In genomic region chr6:142530566-142530965, GRCh38 we compare ENCODE assay signal across 27 cellular contexts.
"Had no signal": no experiment of that assay in that cellular context is flagged by ENCODE, and none has a peak within 500 bp of the region (broad histone marks: within the 10 kb centered on the region; RNA-seq: fewer than 3 reads in every experiment).

No MANE protein-coding gene starts in this region.

- H3K36me3 Mint-ChIP-seq: stimulated activated effector memory CD8-positive, alpha-beta T cell treated with anti-CD3 and anti-CD28 coated beads, Interleukin-12 subunit alpha, Interleukin-12 subunit beta, amount 100 ng/mL, for 72 hours; type B pancreatic cell had no signal

- ATAC-seq: activated naive CD8-positive, alpha-beta T cell treated with anti-CD3 and anti-CD28 coated beads, Interleukin-2, amount 50 U/mL, for 24 hours; heart left ventricle; left cardiac atrium; left ventricle myocardium superior; sciatic nerve; stimulated activated effector memory CD8-positive, alpha-beta T cell treated with anti-CD3 and anti-CD28 coated beads, Interleukin-12 subunit alpha, Interleukin-12 subunit beta, amount 100 ng/mL, for 72 hours had no signal

- DNase-seq: activated CD4-positive, alpha-beta memory T cell treated with anti-CD3 and anti-CD28 coated beads, Interleukin-2, amount 10 ng/mL, durations not matched to agents 7 days and 5 days; activated CD4-positive, alpha-beta T cell treated with anti-CD3 and anti-CD28 coated beads, Interleukin-2, amount 10 ng/mL, durations not matched to agents 24 days and 14 days; activated CD4-positive, CD25-positive, alpha-beta regulatory T cell treated with anti-CD3 and anti-CD28 coated beads, Interleukin-2, amount 50 U/mL, for 72 hours; activated CD8-positive, alpha-beta memory T cell treated with anti-CD3 and anti-CD28 coated beads, Interleukin-2, amount 50 U/mL, for 48 hours; activated gamma-delta T cell; activated naive CD8-positive, alpha-beta T cell treated with anti-CD3 and anti-CD28 coated beads, Interleukin-2, amount 50 U/mL, for 24 hours; activated T-cell treated with anti-CD3 and anti-CD28 coated beads, Interleukin-2, amount 50 U/mL, for 24 hours; colonic mucosa; effector CD8-positive, alpha-beta T cell; erythroblast; foreskin fibroblast; heart left ventricle; left cardiac atrium; left ventricle myocardium superior; nephron progenitor cell; stimulated activated CD4-positive, alpha-beta T cell treated with anti-CD3 and anti-CD28 coated beads, Interleukin-4, amount 100 ng/mL, for 24 hours; T1000 had no signal

- H3K4me1 ChIP-seq: colonic mucosa, heart left ventricle, vagina had no signal

- H3K27me3 ChIP-seq: colonic mucosa, heart left ventricle, neutrophil, vagina had no signal

- H3K27ac Mint-ChIP-seq: activated CD4-positive, alpha-beta memory T cell treated with anti-CD3 and anti-CD28 coated beads, Interleukin-2, amount 10 ng/mL, durations not matched to agents 7 days and 5 days; activated CD4-positive, alpha-beta T cell treated with anti-CD3 and anti-CD28 coated beads, Interleukin-2, amount 10 ng/mL, durations not matched to agents 24 days and 14 days; activated naive CD4-positive, alpha-beta T cell treated with anti-CD3 and anti-CD28 coated beads, Interleukin-2, amount 50 U/mL, for 24 hours; activated naive CD8-positive, alpha-beta T cell treated with anti-CD3 and anti-CD28 coated beads, Interleukin-2, amount 50 U/mL, for 24 hours; activated T-cell treated with anti-CD3 and anti-CD28 coated beads, Interleukin-2, amount 50 U/mL, for 24 hours; nephron progenitor cell; stimulated activated effector memory CD8-positive, alpha-beta T cell treated with anti-CD3 and anti-CD28 coated beads, Interleukin-12 subunit alpha, Interleukin-12 subunit beta, amount 100 ng/mL, for 72 hours; stimulated activated naive CD8-positive, alpha-beta T cell treated with anti-CD3 and anti-CD28 coated beads, Interleukin-15, Interleukin-2, amounts not matched to agents 100 ng/mL and 50 ng/mL, for 24 hours; T-helper 1 cell treated with Interleukin-12 subunit alpha and Interleukin-12 subunit beta and Interleukin-4 antibody, amounts not matched to agents 30 μg/mL and 1 μg/mL, for 36 hours; type B pancreatic cell had no signal

- H3K36me3 ChIP-seq: colonic mucosa, heart left ventricle, neutrophil, thoracic aorta, vagina had no signal

- H3K9me3 ChIP-seq: colonic mucosa, neutrophil, thoracic aorta, vagina had no signal

- H3K4me3 Mint-ChIP-seq: activated CD4-positive, alpha-beta memory T cell treated with anti-CD3 and anti-CD28 coated beads, Interleukin-2, amount 10 ng/mL, durations not matched to agents 7 days and 5 days; activated CD4-positive, alpha-beta T cell treated with anti-CD3 and anti-CD28 coated beads, Interleukin-2, amount 10 ng/mL, durations not matched to agents 24 days and 14 days; activated naive CD4-positive, alpha-beta T cell treated with anti-CD3 and anti-CD28 coated beads, Interleukin-2, amount 50 U/mL, for 24 hours; activated naive CD8-positive, alpha-beta T cell treated with anti-CD3 and anti-CD28 coated beads, Interleukin-2, amount 50 U/mL, for 24 hours; activated T-cell treated with anti-CD3 and anti-CD28 coated beads, Interleukin-2, amount 50 U/mL, for 24 hours; nephron progenitor cell; stimulated activated effector memory CD8-positive, alpha-beta T cell treated with anti-CD3 and anti-CD28 coated beads, Interleukin-12 subunit alpha, Interleukin-12 subunit beta, amount 100 ng/mL, for 72 hours; stimulated activated naive CD8-positive, alpha-beta T cell treated with anti-CD3 and anti-CD28 coated beads, Interleukin-15, Interleukin-2, amounts not matched to agents 100 ng/mL and 50 ng/mL, for 24 hours; T-helper 1 cell treated with Interleukin-12 subunit alpha and Interleukin-12 subunit beta and Interleukin-4 antibody, amounts not matched to agents 30 μg/mL and 1 μg/mL, for 36 hours; type B pancreatic cell had no signal

- H3K4me1 Mint-ChIP-seq: activated CD4-positive, alpha-beta memory T cell treated with anti-CD3 and anti-CD28 coated beads, Interleukin-2, amount 10 ng/mL, durations not matched to agents 7 days and 5 days; activated CD4-positive, alpha-beta T cell treated with anti-CD3 and anti-CD28 coated beads, Interleukin-2, amount 10 ng/mL, durations not matched to agents 24 days and 14 days; activated naive CD4-positive, alpha-beta T cell treated with anti-CD3 and anti-CD28 coated beads, Interleukin-2, amount 50 U/mL, for 24 hours; activated naive CD8-positive, alpha-beta T cell treated with anti-CD3 and anti-CD28 coated beads, Interleukin-2, amount 50 U/mL, for 24 hours; nephron progenitor cell; stimulated activated effector memory CD8-positive, alpha-beta T cell treated with anti-CD3 and anti-CD28 coated beads, Interleukin-12 subunit alpha, Interleukin-12 subunit beta, amount 100 ng/mL, for 72 hours had no signal

- H3K4me3 ChIP-seq: colonic mucosa, heart left ventricle, skin epidermis, thoracic aorta, vagina had no signal

- H3K27ac ChIP-seq: colonic mucosa, heart left ventricle, neutrophil, skin epidermis, thoracic aorta, vagina had no signal

- H3K27me3 Mint-ChIP-seq: activated CD4-positive, alpha-beta memory T cell treated with anti-CD3 and anti-CD28 coated beads, Interleukin-2, amount 10 ng/mL, durations not matched to agents 7 days and 5 days; activated CD4-positive, alpha-beta T cell treated with anti-CD3 and anti-CD28 coated beads, Interleukin-2, amount 10 ng/mL, durations not matched to agents 24 days and 14 days; activated naive CD4-positive, alpha-beta T cell treated with anti-CD3 and anti-CD28 coated beads, Interleukin-2, amount 50 U/mL, for 24 hours; activated naive CD8-positive, alpha-beta T cell treated with anti-CD3 and anti-CD28 coated beads, Interleukin-2, amount 50 U/mL, for 24 hours; activated T-cell treated with anti-CD3 and anti-CD28 coated beads, Interleukin-2, amount 50 U/mL, for 24 hours had no signal
